In the genomic region with DNA sequence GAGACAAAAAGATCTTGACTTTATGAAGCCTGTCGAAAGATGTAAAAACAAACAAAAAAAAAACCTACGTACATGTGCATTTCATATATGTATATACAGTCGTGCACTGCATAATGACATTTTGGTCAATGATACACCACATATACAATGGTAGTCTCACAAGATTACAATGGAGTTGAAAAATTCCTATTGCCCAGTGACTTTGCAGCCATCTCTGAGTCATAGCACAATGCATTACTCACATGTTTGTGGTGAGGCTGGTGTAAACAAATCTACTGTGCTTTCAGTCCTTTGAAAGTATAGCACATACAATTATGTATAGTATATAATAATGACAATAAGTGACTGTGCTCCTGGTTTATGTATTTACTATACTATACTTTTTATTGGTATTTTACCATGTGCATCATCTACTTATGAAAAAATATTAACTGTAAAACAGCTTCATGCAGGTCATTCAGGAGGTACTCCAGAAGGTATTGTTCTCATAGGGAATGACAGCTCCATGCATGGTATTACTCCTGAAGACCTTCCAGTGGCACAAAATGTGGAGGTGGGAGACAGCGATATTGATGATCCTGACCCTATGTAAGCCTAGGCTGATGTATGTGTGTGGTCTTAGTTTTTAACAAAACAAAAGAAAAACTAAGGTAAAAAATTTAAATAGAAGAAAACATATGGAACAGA, we compare ENCODE assay signal across 14 cellular contexts.
DNase-seq lines count a peak whose midpoint lies in the region; ATAC-seq and TF ChIP-seq lines count a peak whose summit lies in the region.
"Had no signal": no experiment of that assay in that cellular context is flagged by ENCODE, and none has a peak within 500 bp of the region (broad histone marks: within the 10 kb centered on the region; RNA-seq: fewer than 3 reads in every experiment).

No MANE protein-coding gene starts in this region.

- H3K9me2 ChIP-seq in GM23248 (ENCODE audit: insufficient read depth), result no peaks in the 10 kb centered on the region

- H3K27me3 ChIP-seq in GM23248 (replicated peaks; ENCODE audit: insufficient read depth) (no peaks in the 10 kb centered on the region), heart right ventricle (peaks cover 0 to 3% (median 0%) of the 10 kb centered on the region in 7 donors)
- H3K27me3 ChIP-seq: ascending aorta, esophagus squamous epithelium, neural progenitor cell had no signal

- H3K4me1 ChIP-seq in GM23248 (ENCODE audit: insufficient read depth) (peaks cover 36% of the 10 kb centered on the region), heart right ventricle (peaks cover 0 to 5% (median 0%) of the 10 kb centered on the region in 9 donors)
- H3K4me1 ChIP-seq: ascending aorta, neural progenitor cell had no signal

- H3K79me2 ChIP-seq in GM23248 (ENCODE audit: insufficient read depth), result no peaks in the 10 kb centered on the region

- peak overlapping the region; percentile 78 for H3K27ac ChIP-seq in GM23248
- H3K27ac ChIP-seq in heart right ventricle, result no peak overlapping the region
- H3K27ac ChIP-seq: ascending aorta, esophagus squamous epithelium, neural progenitor cell had no signal

- DNase-seq in GM23248 (peak; percentile 91), RPMI7951 (ENCODE audit: low read depth) (peak; percentile 85), epithelial cell of esophagus (ENCODE audit: low read depth) (peak; percentile 92), renal cortical epithelial cell (ENCODE audit: low read depth) (peak; percentile 94), occipital lobe (lab: John Stamatoyannopoulos, UW) (no peak), heart right ventricle (no peak), NCI-H128 (lab: John Stamatoyannopoulos, UW; ENCODE audit: unreplicated experiment) (no peak)
- DNase-seq in activated CD4-positive, alpha-beta T cell treated with anti-CD3 and anti-CD28 coated beads for 48 hours, result no peak
- DNase-seq: activated CD8-positive, alpha-beta memory T cell treated with anti-CD3 and anti-CD28 coated beads, Interleukin-2, amount 50 U/mL, for 4 hours; esophagus squamous epithelium; kidney; NCI-H2081 treated with DMSO at 0.1 percent for 48 hours had no signal

- no peaks in the 10 kb centered on the region for H4K20me1 ChIP-seq in GM23248 (ENCODE audit: insufficient read depth)

- intact Hi-C loops in heart right ventricle (cut with DNase I), result no loop called here

- in situ Hi-C loops in GM23248 (cut with MboI), result no loop called here

- ATAC-seq in heart right ventricle, result no peak

- TF ChIP-seq CTCF in epithelial cell of esophagus (IDR thresholded peaks at IDR 0.05; ENCODE audit: insufficient read depth, low read depth, low read length, missing control alignments) (no peak), heart right ventricle (IDR thresholded peaks at IDR 0.05) (no peak)

- no peaks in the 10 kb centered on the region for H3K36me3 ChIP-seq in GM23248 (ENCODE audit: low read depth)
- H3K36me3 ChIP-seq in heart right ventricle, result no peaks in the 10 kb centered on the region
- H3K36me3 ChIP-seq: ascending aorta, esophagus squamous epithelium, neural progenitor cell had no signal

- peak overlapping the region; percentile 58 for H3K4me2 ChIP-seq in GM23248 (ENCODE audit: unreplicated experiment)
- H3K4me2 ChIP-seq: neural progenitor cell had no signal

- peaks cover 23% of the 10 kb centered on the region for H3F3A ChIP-seq in GM23248 (ENCODE audit: insufficient read depth)

- WGBS in GM23248 (ENCODE audit: low coverage in 1 of 2, low lambda C conversion rate in 2 of 2, missing lambda C conversion rate in 2 of 2), 2 experiments, result 27 to 32% methylated on average over 4 of the region's 4 CpGs
- WGBS in heart right ventricle, 2 donors, result 95% methylated on average over 4 of the region's 4 CpGs

- no peak overlapping the region for H2AFZ ChIP-seq in GM23248
- H2AFZ ChIP-seq: neural progenitor cell had no signal

- H3K9ac ChIP-seq in GM23248, result 0 out of 2 replicates have a peak overlapping the region, but pooled peaks have one; percentile 12
- H3K9ac ChIP-seq: neural progenitor cell had no signal

- no peaks in the 10 kb centered on the region for H3K9me3 ChIP-seq in GM23248 (ENCODE audit: low read depth)
- H3K9me3 ChIP-seq in heart right ventricle, result peaks cover 0 to 6% (median 0%) of the 10 kb centered on the region in 11 donors
- H3K9me3 ChIP-seq: ascending aorta, esophagus squamous epithelium had no signal

- H3K4me3 ChIP-seq in GM23248, result no peak overlapping the region
- no peak overlapping the region for H3K4me3 ChIP-seq in epithelial cell of esophagus (ENCODE audit: low read length)
- no peak overlapping the region for H3K4me3 ChIP-seq in heart right ventricle
- H3K4me3 ChIP-seq: ascending aorta, esophagus squamous epithelium, neural progenitor cell had no signal

Comparison
In these comparisons a context has a peak if more than half of its experiments do, and no peak if none do; other contexts are left out.
1. DNase-seq: peak in GM23248 (single experiment), RPMI7951 (single experiment), epithelial cell of esophagus (single experiment) and renal cortical epithelial cell (single experiment); none in occipital lobe (single experiment), heart right ventricle (0 of 2), NCI-H128 (single experiment) and activated CD4-positive, alpha-beta T cell treated with anti-CD3 and anti-CD28 coated beads for 48 hours (single experiment).